ENCODE assay signal across 1 cellular context in the genomic region with DNA sequence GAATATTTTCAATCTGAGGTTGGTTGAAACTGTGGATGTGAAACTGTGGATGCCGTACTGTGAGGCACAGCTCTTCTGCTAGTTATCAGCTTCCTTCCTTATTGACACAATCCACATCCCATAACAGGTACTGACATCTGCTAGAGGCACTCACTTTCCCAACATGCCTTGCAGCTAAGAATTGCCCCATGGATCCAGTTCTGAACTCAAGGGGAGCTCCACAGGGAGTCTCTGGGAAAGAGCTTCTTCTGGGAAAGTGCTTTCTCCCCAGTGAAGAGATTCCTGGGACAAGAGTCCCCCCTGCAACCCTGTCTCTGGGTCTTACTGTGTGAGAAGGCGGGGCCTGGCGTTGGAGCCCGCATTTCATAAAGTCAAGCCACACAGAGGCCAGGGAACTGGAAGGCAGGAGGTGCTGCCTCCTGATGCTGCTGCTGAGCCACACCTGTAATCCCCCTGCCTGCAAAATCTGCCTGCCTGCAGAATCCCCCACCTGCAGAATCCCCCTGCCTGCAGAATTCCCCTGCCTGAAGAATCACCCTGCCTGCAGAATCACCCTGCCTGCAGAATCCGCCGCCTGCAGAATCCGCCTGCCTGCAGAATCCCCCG.
TF ChIP-seq lines count a peak whose summit lies in the region.

No MANE protein-coding gene starts in this region.

TF ChIP-seq in GM23338, 12 proteins besides CTCF, POLR2A, EP300 and RAD21 (continued from another document):
- TF ChIP-seq, protein P1, sequence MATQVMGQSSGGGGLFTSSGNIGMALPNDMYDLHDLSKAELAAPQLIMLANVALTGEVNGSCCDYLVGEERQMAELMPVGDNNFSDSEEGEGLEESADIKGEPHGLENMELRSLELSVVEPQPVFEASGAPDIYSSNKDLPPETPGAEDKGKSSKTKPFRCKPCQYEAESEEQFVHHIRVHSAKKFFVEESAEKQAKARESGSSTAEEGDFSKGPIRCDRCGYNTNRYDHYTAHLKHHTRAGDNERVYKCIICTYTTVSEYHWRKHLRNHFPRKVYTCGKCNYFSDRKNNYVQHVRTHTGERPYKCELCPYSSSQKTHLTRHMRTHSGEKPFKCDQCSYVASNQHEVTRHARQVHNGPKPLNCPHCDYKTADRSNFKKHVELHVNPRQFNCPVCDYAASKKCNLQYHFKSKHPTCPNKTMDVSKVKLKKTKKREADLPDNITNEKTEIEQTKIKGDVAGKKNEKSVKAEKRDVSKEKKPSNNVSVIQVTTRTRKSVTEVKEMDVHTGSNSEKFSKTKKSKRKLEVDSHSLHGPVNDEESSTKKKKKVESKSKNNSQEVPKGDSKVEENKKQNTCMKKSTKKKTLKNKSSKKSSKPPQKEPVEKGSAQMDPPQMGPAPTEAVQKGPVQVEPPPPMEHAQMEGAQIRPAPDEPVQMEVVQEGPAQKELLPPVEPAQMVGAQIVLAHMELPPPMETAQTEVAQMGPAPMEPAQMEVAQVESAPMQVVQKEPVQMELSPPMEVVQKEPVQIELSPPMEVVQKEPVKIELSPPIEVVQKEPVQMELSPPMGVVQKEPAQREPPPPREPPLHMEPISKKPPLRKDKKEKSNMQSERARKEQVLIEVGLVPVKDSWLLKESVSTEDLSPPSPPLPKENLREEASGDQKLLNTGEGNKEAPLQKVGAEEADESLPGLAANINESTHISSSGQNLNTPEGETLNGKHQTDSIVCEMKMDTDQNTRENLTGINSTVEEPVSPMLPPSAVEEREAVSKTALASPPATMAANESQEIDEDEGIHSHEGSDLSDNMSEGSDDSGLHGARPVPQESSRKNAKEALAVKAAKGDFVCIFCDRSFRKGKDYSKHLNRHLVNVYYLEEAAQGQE (IDR thresholded peaks at IDR 0.05; ENCODE audit: unreplicated experiment): no peak
- no peak for TF ChIP-seq NANOG (IDR thresholded peaks at IDR 0.05; ENCODE audit: borderline replicate concordance)
- no peak for TF ChIP-seq ZNF331 (CRISPR knock-in tag; IDR thresholded peaks at IDR 0.05; ENCODE audit: low read depth)
- TF ChIP-seq EZH2 (IDR thresholded peaks at IDR 0.05; ENCODE audit: low read depth, unreplicated experiment): no peak
- no peak for TF ChIP-seq STAT1 (IDR thresholded peaks at IDR 0.05; ENCODE audit: unreplicated experiment)
